Comparison of ENCODE assay signal across 9 cellular contexts in the genomic region with DNA sequence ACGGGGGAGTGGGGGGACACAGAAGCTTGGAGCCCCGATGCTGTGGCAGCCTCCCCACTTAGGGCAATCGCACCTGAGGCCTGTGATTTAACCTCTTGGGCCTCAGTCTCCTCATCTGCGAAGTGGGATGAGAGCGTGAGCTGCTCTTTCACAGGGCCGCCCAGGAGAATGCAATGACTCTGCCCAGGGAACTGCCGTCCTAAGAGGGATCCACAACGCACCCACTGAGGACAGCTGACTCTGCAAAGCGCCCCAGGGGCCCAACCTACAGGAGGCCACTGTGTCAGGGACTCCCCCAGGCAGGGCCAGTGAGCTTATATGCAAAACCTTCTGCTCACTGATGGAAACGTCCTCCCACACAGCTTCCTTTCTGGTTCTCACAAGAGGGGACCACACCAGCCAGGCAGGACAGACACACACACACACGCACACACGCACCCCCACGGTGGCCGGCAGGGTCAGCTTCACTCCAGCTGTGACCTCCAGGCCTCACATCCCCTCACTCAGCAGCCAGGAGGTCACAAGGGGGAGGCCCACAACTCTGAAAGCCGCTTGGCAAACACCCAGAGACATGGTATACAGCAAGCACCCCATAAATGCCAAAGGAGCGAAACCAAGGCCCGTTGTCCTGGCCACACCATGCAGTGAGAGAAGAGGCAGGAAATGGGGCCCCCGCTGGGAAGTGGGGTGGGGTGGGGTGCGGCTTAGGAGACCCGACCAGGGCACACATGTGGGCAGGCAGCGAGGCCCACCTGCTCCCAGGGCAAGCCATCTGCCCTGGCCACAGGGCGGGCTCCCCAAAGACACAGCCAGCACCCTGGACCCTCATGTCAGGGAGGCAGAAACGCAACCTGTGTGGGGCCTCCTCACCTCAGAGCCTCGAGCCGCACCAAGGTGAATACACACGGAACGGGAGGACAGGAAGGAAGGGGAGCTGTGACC.
A peak's percentile ranks its signal among the peaks of the same experiment; 100 is the strongest.
DNase-seq lines count a peak whose midpoint lies in the region; ATAC-seq and FAIRE-seq lines count a peak whose summit lies in the region.
"Had no signal": no experiment of that assay in that cellular context is flagged by ENCODE, and none has a peak within 500 bp of the region (broad histone marks: within the 10 kb centered on the region; RNA-seq: fewer than 3 reads in every experiment).

No MANE protein-coding gene starts in this region.

- no peak overlapping the region for H2BK15ac ChIP-seq in mesendoderm (replicated peaks; ENCODE audit: low read depth)

- no peak overlapping the region for H4K8ac ChIP-seq in mesendoderm (ENCODE audit: low read depth, low read length)

- H3K9me2 ChIP-seq in GM23248 (ENCODE audit: insufficient read depth), result no peaks in the 10 kb centered on the region

- peak overlapping the region; percentile 65 for H3K27ac Mint-ChIP-seq in activated T-helper 2 cell treated with anti-CD3 and anti-CD28 coated beads, Interferon-gamma antibody, Interleukin-2, Interleukin-4, amounts not matched to agents 10 μg/mL and 5 μg/mL and 100 μg/mL, durations not matched to agents 14 hours and 24 hours and 36 hours

- no peak overlapping the region for H3K18ac ChIP-seq in mesendoderm (ENCODE audit: low read length)

- no peak overlapping the region for H3K4ac ChIP-seq in mesendoderm (ENCODE audit: low read depth, low read length)

- H3K27me3 ChIP-seq in BLaER1 (no peaks in the 10 kb centered on the region), mesendoderm (ENCODE audit: insufficient read depth, low read length, poor library complexity) (no peaks in the 10 kb centered on the region), GM23248 (replicated peaks; ENCODE audit: insufficient read depth) (no peaks in the 10 kb centered on the region)

- H3F3A ChIP-seq in GM23248 (ENCODE audit: insufficient read depth), result peaks cover 21% of the 10 kb centered on the region

- no peak overlapping the region for H2AFZ ChIP-seq in GM23248

- no peak overlapping the region for H3K56ac ChIP-seq in mesendoderm (ENCODE audit: low read length)

- no peak overlapping the region for H2BK120ac ChIP-seq in mesendoderm (ENCODE audit: low read depth, low read length)

- H3K79me1 ChIP-seq in mesendoderm (ENCODE audit: low read length), result peaks cover 55% of the 10 kb centered on the region

- no peaks in the 10 kb centered on the region for H3K9me3 Mint-ChIP-seq in activated T-helper 2 cell treated with anti-CD3 and anti-CD28 coated beads, Interferon-gamma antibody, Interleukin-2, Interleukin-4, amounts not matched to agents 10 μg/mL and 5 μg/mL and 100 μg/mL, durations not matched to agents 14 hours and 24 hours and 36 hours

- H3K27ac ChIP-seq in BLaER1, result peak overlapping the region; percentile 42
- no peak overlapping the region for H3K27ac ChIP-seq in mesendoderm (ENCODE audit: low read depth, low read length)
- no peak overlapping the region for H3K27ac ChIP-seq in GM23248

- peaks cover 6% of the 10 kb centered on the region for H3K36me3 Mint-ChIP-seq in activated T-helper 2 cell treated with anti-CD3 and anti-CD28 coated beads, Interferon-gamma antibody, Interleukin-2, Interleukin-4, amounts not matched to agents 10 μg/mL and 5 μg/mL and 100 μg/mL, durations not matched to agents 14 hours and 24 hours and 36 hours (ENCODE audit: low read depth)

- in situ Hi-C loops in GM23248 (cut with MboI), result no loop called here

- H3K4me2 ChIP-seq in BLaER1, result peak overlapping the region; percentile 77
- no peak overlapping the region for H3K4me2 ChIP-seq in mesendoderm (ENCODE audit: low read length)
- H3K4me2 ChIP-seq in GM23248 (ENCODE audit: unreplicated experiment), result no peak overlapping the region

- H3K36me3 ChIP-seq in BLaER1 (peaks cover 64% of the 10 kb centered on the region), mesendoderm (ENCODE audit: control insufficient read depth, insufficient read depth, low read length) (peaks cover 3% of the 10 kb centered on the region), GM23248 (ENCODE audit: low read depth) (peaks cover 4% of the 10 kb centered on the region; the same call in 1 of the 2 replicates)

- intact Hi-C loops in activated T-helper 2 cell treated with anti-CD3 and anti-CD28 coated beads, Interferon-gamma antibody, Interleukin-2, Interleukin-4, amounts not matched to agents 10 μg/mL and 5 μg/mL and 100 μg/mL, durations not matched to agents 14 hours and 24 hours and 36 hours (cut with micrococcal nuclease), result loop anchor here (1.0 to 5.0 kb wide), 3 partner anchors 13 to 51 kb away; no protein-coding TSS in a partner anchor

- H3K9ac ChIP-seq in BLaER1 (no peak overlapping the region), mesendoderm (ENCODE audit: low read length) (no peak overlapping the region), GM23248 (no peak overlapping the region)

- peaks cover 100% of the 10 kb centered on the region for H4K20me1 ChIP-seq in BLaER1
- H4K20me1 ChIP-seq in GM23248 (ENCODE audit: insufficient read depth), result peaks cover 4% of the 10 kb centered on the region; the same call in 1 of the 2 replicates

- H2AK5ac ChIP-seq in mesendoderm (ENCODE audit: low read length), result no peak overlapping the region

- H3K4me3 ChIP-seq in BLaER1, result no peak overlapping the region
- H3K4me3 ChIP-seq in mesendoderm (ENCODE audit: low read length), result no peak overlapping the region
- H3K4me3 ChIP-seq in GM23248, result no peak overlapping the region

- H3K4me1 ChIP-seq in BLaER1 (peaks cover 80% of the 10 kb centered on the region), mesendoderm (ENCODE audit: control insufficient read depth, low read depth, low read length) (peaks cover 7% of the 10 kb centered on the region), GM23248 (ENCODE audit: insufficient read depth) (peaks cover 26% of the 10 kb centered on the region)

- no peak for FAIRE-seq in urothelium cell line (lab: Jason Lieb, UNC)

- no peak overlapping the region for H3K4me3 Mint-ChIP-seq in activated T-helper 2 cell treated with anti-CD3 and anti-CD28 coated beads, Interferon-gamma antibody, Interleukin-2, Interleukin-4, amounts not matched to agents 10 μg/mL and 5 μg/mL and 100 μg/mL, durations not matched to agents 14 hours and 24 hours and 36 hours (ENCODE audit: low read depth)

- H2BK5ac ChIP-seq in mesendoderm (ENCODE audit: low read length), result no peak overlapping the region

- ATAC-seq in GM19438 (IDR thresholded peaks at IDR 0.05; ENCODE audit: low read depth, unreplicated experiment), result peak; percentile 84
- peak; percentile 96 for ATAC-seq in HG03378 (IDR thresholded peaks at IDR 0.05; ENCODE audit: unreplicated experiment)

- WGBS in mesendoderm (ENCODE audit: extremely low coverage, insufficient coverage, low lambda C conversion rate), result no CpG with 5 or more reads among the region's 27 CpGs
- 87 to 90% methylated on average over 24 of the region's 27 CpGs for WGBS in GM23248 (ENCODE audit: low coverage in 1 of 2, low lambda C conversion rate in 2 of 2, missing lambda C conversion rate in 2 of 2), 2 experiments

- H3K27me3 Mint-ChIP-seq in activated T-helper 2 cell treated with anti-CD3 and anti-CD28 coated beads, Interferon-gamma antibody, Interleukin-2, Interleukin-4, amounts not matched to agents 10 μg/mL and 5 μg/mL and 100 μg/mL, durations not matched to agents 14 hours and 24 hours and 36 hours (ENCODE audit: low read depth), result no peaks in the 10 kb centered on the region

- H3K79me2 ChIP-seq in mesendoderm (ENCODE audit: control insufficient read depth, insufficient read depth, low read length), result peaks cover 74% of the 10 kb centered on the region
- peaks cover 85% of the 10 kb centered on the region for H3K79me2 ChIP-seq in GM23248 (ENCODE audit: insufficient read depth)

- peaks cover 23% of the 10 kb centered on the region for H3K4me1 Mint-ChIP-seq in activated T-helper 2 cell treated with anti-CD3 and anti-CD28 coated beads, Interferon-gamma antibody, Interleukin-2, Interleukin-4, amounts not matched to agents 10 μg/mL and 5 μg/mL and 100 μg/mL, durations not matched to agents 14 hours and 24 hours and 36 hours (ENCODE audit: low read depth)

- H3K9me3 ChIP-seq in BLaER1 (no peaks in the 10 kb centered on the region), GM23248 (ENCODE audit: low read depth) (no peaks in the 10 kb centered on the region)

- no peak overlapping the region for H3K23ac ChIP-seq in mesendoderm (ENCODE audit: low read length)

- no peak overlapping the region for H4K5ac ChIP-seq in mesendoderm (ENCODE audit: low read length)

- no peak for DNase-seq in activated T-helper 2 cell treated with anti-CD3 and anti-CD28 coated beads, Interferon-gamma antibody, Interleukin-2, Interleukin-4, amounts not matched to agents 10 μg/mL and 5 μg/mL and 100 μg/mL, durations not matched to agents 14 hours and 24 hours and 36 hours (ENCODE audit: low spot score)
- DNase-seq in stimulated activated CD8-positive, alpha-beta memory T cell treated with anti-CD3 and anti-CD28 coated beads, Interleukin-7, amount 100 ng/mL, for 4 hours (ENCODE audit: low read depth in 2 of 2), result peak; percentile 17 to 44
- DNase-seq in mesendoderm (no peak), urothelium cell line (ENCODE audit: low spot score) (no peak), GM23248 (no peak)
- DNase-seq: DND-41 had no signal

Comparison
In these comparisons a context has a peak if more than half of its experiments do, and no peak if none do; other contexts are left out.
1. DNase-seq: peak in stimulated activated CD8-positive, alpha-beta memory T cell treated with anti-CD3 and anti-CD28 coated beads, Interleukin-7, amount 100 ng/mL, for 4 hours (2 of 2); none in activated T-helper 2 cell treated with anti-CD3 and anti-CD28 coated beads, Interferon-gamma antibody, Interleukin-2, Interleukin-4, amounts not matched to agents 10 μg/mL and 5 μg/mL and 100 μg/mL, durations not matched to agents 14 hours and 24 hours and 36 hours (single experiment), mesendoderm (single experiment), urothelium cell line (single experiment) and GM23248 (single experiment).